ENCODE assay signal across 27 cellular contexts in genomic region chr7:153027904-153028303, GRCh38.
DNase-seq lines count a peak whose midpoint lies in the region; TF ChIP-seq lines count a peak whose summit lies in the region.
"Had no signal": no experiment of that assay in that cellular context is flagged by ENCODE, and none has a peak within 500 bp of the region (broad histone marks: within the 10 kb centered on the region; RNA-seq: fewer than 3 reads in every experiment).

No MANE protein-coding gene starts in this region.

- in situ Hi-C loops in GM13977 (cut with MboI; ENCODE audit: low pct_unique_long_range_greater_than_20kb, low sequenced_read_pairs, unreplicated experiment): no loop called here

- TF ChIP-seq CTCF in coronary artery (IDR thresholded peaks at IDR 0.05): no peak
- no peak for TF ChIP-seq CTCF in GM13977 (IDR thresholded peaks at IDR 0.05; ENCODE audit: extremely low read depth, insufficient read depth, missing control alignments)

- DNase-seq in coronary artery (ENCODE audit: low spot score) (peak; percentile 40), GM13977 (ENCODE audit: low spot score) (no peak)
- DNase-seq: 8988T; ACHN; AML-193; BE2C; C1 segment of cervical spinal cord; Caco-2; Calu3; CD4-positive, alpha-beta memory T cell; CD4-positive, alpha-beta T cell; CD4-positive, CD25-positive, alpha-beta regulatory T cell; CD8-positive, alpha-beta memory T cell; CD8-positive, alpha-beta T cell; COR-L47; DMS 273 treated with DMSO at 0.1 percent for 48 hours; DMS153; DMS53; DMS79; DMS79 treated with DMSO at 0.1 percent for 48 hours; DND-41; EL had no signal

- no peak overlapping the region for H3K4me3 ChIP-seq in coronary artery
- H3K4me3 ChIP-seq: A549; BLaER1; BLaER1 treated with 17β-estradiol and CSF1 and Interleukin-3, amounts not matched to agents 10 nM and 100 nM had no signal

- H3K27ac ChIP-seq in coronary artery: no peak overlapping the region
- H3K27ac ChIP-seq: 22Rv1; A549; BLaER1; BLaER1 treated with 17β-estradiol and CSF1 and Interleukin-3, amounts not matched to agents 10 nM and 100 nM; C4-2B had no signal
